ENCODE assay signal across 18 cellular contexts in genomic region chr4:122234686-122235085, GRCh38.
A peak's percentile ranks its signal among the peaks of the same experiment; 100 is the strongest.
DNase-seq lines count a peak whose midpoint lies in the region; ATAC-seq and TF ChIP-seq lines count a peak whose summit lies in the region.
"Had no signal": no experiment of that assay in that cellular context is flagged by ENCODE, and none has a peak within 500 bp of the region (broad histone marks: within the 10 kb centered on the region; RNA-seq: fewer than 3 reads in every experiment).

No MANE protein-coding gene starts in this region.

- peaks cover 62% of the 10 kb centered on the region for H3K36me3 ChIP-seq in left ventricle myocardium inferior

- H3K4me3 Mint-ChIP-seq in natural killer cell: no peak overlapping the region
- H3K4me3 Mint-ChIP-seq in natural killer cell treated with Interleukin-12 subunit alpha and Interleukin-12 subunit beta and Interleukin-15 and Interleukin-18, amount 100 ng/mL, for 72 hours: no peak overlapping the region
- peak overlapping the region in 1 of 2 donors; percentile 19 for H3K4me3 Mint-ChIP-seq in effector memory CD8-positive, alpha-beta T cell
- no peak overlapping the region for H3K4me3 Mint-ChIP-seq in stimulated activated effector memory CD8-positive, alpha-beta T cell treated with anti-CD3 and anti-CD28 coated beads, Interleukin-12 subunit alpha, Interleukin-12 subunit beta, amount 100 ng/mL, for 72 hours
- H3K4me3 Mint-ChIP-seq: B cell; CD4-positive, alpha-beta T cell; CD8-positive, alpha-beta T cell had no signal

- no peaks in the 10 kb centered on the region for H3K9me3 ChIP-seq in left ventricle myocardium inferior (replicated peaks)
- H3K9me3 ChIP-seq: BLaER1 treated with 17β-estradiol and CSF1 and Interleukin-3, amounts not matched to agents 10 nM and 100 nM; Caco-2 had no signal

- no peaks in the 10 kb centered on the region for H3K27me3 Mint-ChIP-seq in natural killer cell (ENCODE audit: low read depth in 2 of 2)
- no peaks in the 10 kb centered on the region for H3K27me3 Mint-ChIP-seq in natural killer cell treated with Interleukin-12 subunit alpha and Interleukin-12 subunit beta and Interleukin-15 and Interleukin-18, amount 100 ng/mL, for 72 hours
- H3K27me3 Mint-ChIP-seq in effector memory CD8-positive, alpha-beta T cell: no peaks in the 10 kb centered on the region
- H3K27me3 Mint-ChIP-seq: B cell; CD4-positive, alpha-beta T cell had no signal

- no peak overlapping the region for H3K4me3 ChIP-seq in left ventricle myocardium inferior
- H3K4me3 ChIP-seq: BLaER1 treated with 17β-estradiol and CSF1 and Interleukin-3, amounts not matched to agents 10 nM and 100 nM had no signal

- TF ChIP-seq CTCF in natural killer cell (IDR thresholded peaks at IDR 0.05) (no peak), left ventricle myocardium inferior (IDR thresholded peaks at IDR 0.05; ENCODE audit: borderline replicate concordance) (no peak)

- H3K27ac ChIP-seq in left ventricle myocardium inferior (replicated peaks): no peak overlapping the region
- H3K27ac ChIP-seq: 22Rv1; BLaER1 treated with 17β-estradiol and CSF1 and Interleukin-3, amounts not matched to agents 10 nM and 100 nM; C4-2B had no signal

- ATAC-seq in natural killer cell: peak in 1 of 3 donors; percentile 58
- ATAC-seq in natural killer cell treated with Interleukin-12 subunit alpha and Interleukin-12 subunit beta and Interleukin-15 and Interleukin-18, amount 100 ng/mL, for 72 hours: no peak
- peak; percentile 85 for ATAC-seq in effector memory CD8-positive, alpha-beta T cell (replicated peaks)
- no peak for ATAC-seq in stimulated activated effector memory CD8-positive, alpha-beta T cell treated with anti-CD3 and anti-CD28 coated beads, Interleukin-12 subunit alpha, Interleukin-12 subunit beta, amount 100 ng/mL, for 72 hours
- ATAC-seq: CD8-positive, alpha-beta T cell had no signal

- H3K27me3 ChIP-seq in left ventricle myocardium inferior (ENCODE audit: low read depth): no peaks in the 10 kb centered on the region
- H3K27me3 ChIP-seq: BLaER1 treated with 17β-estradiol and CSF1 and Interleukin-3, amounts not matched to agents 10 nM and 100 nM had no signal

- intact Hi-C loops in natural killer cell (cut with micrococcal nuclease): no loop called here
- intact Hi-C loops in left ventricle myocardium inferior (cut with micrococcal nuclease): no loop called here

- peaks cover 16% of the 10 kb centered on the region for H3K4me1 ChIP-seq in left ventricle myocardium inferior
- H3K4me1 ChIP-seq: Caco-2 had no signal

- H3K36me3 Mint-ChIP-seq in natural killer cell: peaks cover 20% of the 10 kb centered on the region
- peaks cover 10% of the 10 kb centered on the region for H3K36me3 Mint-ChIP-seq in natural killer cell treated with Interleukin-12 subunit alpha and Interleukin-12 subunit beta and Interleukin-15 and Interleukin-18, amount 100 ng/mL, for 72 hours
- H3K36me3 Mint-ChIP-seq in effector memory CD8-positive, alpha-beta T cell (ENCODE audit: insufficient read depth): peaks cover 49% of the 10 kb centered on the region
- peaks cover 43% of the 10 kb centered on the region for H3K36me3 Mint-ChIP-seq in stimulated activated effector memory CD8-positive, alpha-beta T cell treated with anti-CD3 and anti-CD28 coated beads, Interleukin-12 subunit alpha, Interleukin-12 subunit beta, amount 100 ng/mL, for 72 hours

- H3K27ac Mint-ChIP-seq in natural killer cell: peak overlapping the region; percentile 34 to 45
- no peak overlapping the region for H3K27ac Mint-ChIP-seq in natural killer cell treated with Interleukin-12 subunit alpha and Interleukin-12 subunit beta and Interleukin-15 and Interleukin-18, amount 100 ng/mL, for 72 hours
- peak overlapping the region; percentile 38 to 41 for H3K27ac Mint-ChIP-seq in effector memory CD8-positive, alpha-beta T cell
- H3K27ac Mint-ChIP-seq in stimulated activated effector memory CD8-positive, alpha-beta T cell treated with anti-CD3 and anti-CD28 coated beads, Interleukin-12 subunit alpha, Interleukin-12 subunit beta, amount 100 ng/mL, for 72 hours: peak overlapping the region; percentile 29
- H3K27ac Mint-ChIP-seq: B cell; CD4-positive, alpha-beta T cell; CD8-positive, alpha-beta T cell had no signal

- no peaks in the 10 kb centered on the region for H3K9me3 Mint-ChIP-seq in natural killer cell
- H3K9me3 Mint-ChIP-seq in natural killer cell treated with Interleukin-12 subunit alpha and Interleukin-12 subunit beta and Interleukin-15 and Interleukin-18, amount 100 ng/mL, for 72 hours: no peaks in the 10 kb centered on the region
- no peaks in the 10 kb centered on the region for H3K9me3 Mint-ChIP-seq in effector memory CD8-positive, alpha-beta T cell
- H3K9me3 Mint-ChIP-seq in stimulated activated effector memory CD8-positive, alpha-beta T cell treated with anti-CD3 and anti-CD28 coated beads, Interleukin-12 subunit alpha, Interleukin-12 subunit beta, amount 100 ng/mL, for 72 hours: no peaks in the 10 kb centered on the region
- H3K9me3 Mint-ChIP-seq: CD4-positive, alpha-beta T cell; CD8-positive, alpha-beta T cell had no signal

- no peak for DNase-seq in natural killer cell
- DNase-seq in natural killer cell treated with Interleukin-12 subunit alpha and Interleukin-12 subunit beta and Interleukin-15 and Interleukin-18, amount 100 ng/mL, for 72 hours (ENCODE audit: low spot score): no peak
- peak in 1 of 3 experiments; percentile 2 for DNase-seq in effector memory CD8-positive, alpha-beta T cell
- no peak for DNase-seq in stimulated activated effector memory CD8-positive, alpha-beta T cell treated with anti-CD3 and anti-CD28 coated beads, Interleukin-12 subunit alpha, Interleukin-12 subunit beta, amount 100 ng/mL, for 72 hours (ENCODE audit: low spot score in 2 of 2)
- DNase-seq in left ventricle myocardium inferior: no peak
- DNase-seq in activated naive CD4-positive, alpha-beta T cell treated with Interleukin-2 at 50 U/mL for 16 hours: no peak
- DNase-seq: ACHN; AML-193; Caco-2; Calu3; CD4-positive, alpha-beta T cell; CD8-positive, alpha-beta T cell; DMS79 treated with DMSO at 0.1 percent for 48 hours; GF-D8 had no signal

- peaks cover 12 to 14% of the 10 kb centered on the region in 2 donors for H3K4me1 Mint-ChIP-seq in natural killer cell
- H3K4me1 Mint-ChIP-seq in natural killer cell treated with Interleukin-12 subunit alpha and Interleukin-12 subunit beta and Interleukin-15 and Interleukin-18, amount 100 ng/mL, for 72 hours (ENCODE audit: low read depth in 2 of 2): peaks cover 0 to 10% of the 10 kb centered on the region in 2 donors
- peaks cover 8 to 12% of the 10 kb centered on the region in 2 donors for H3K4me1 Mint-ChIP-seq in effector memory CD8-positive, alpha-beta T cell (ENCODE audit: low read depth in 2 of 2)
- peaks cover 6% of the 10 kb centered on the region for H3K4me1 Mint-ChIP-seq in stimulated activated effector memory CD8-positive, alpha-beta T cell treated with anti-CD3 and anti-CD28 coated beads, Interleukin-12 subunit alpha, Interleukin-12 subunit beta, amount 100 ng/mL, for 72 hours
- H3K4me1 Mint-ChIP-seq: B cell had no signal

Comparison
In these comparisons a context has a peak if more than half of its experiments do, and no peak if none do; other contexts are left out.
1. H3K27ac Mint-ChIP-seq: peak in natural killer cell (2 of 2), effector memory CD8-positive, alpha-beta T cell (2 of 2) and stimulated activated effector memory CD8-positive, alpha-beta T cell treated with anti-CD3 and anti-CD28 coated beads, Interleukin-12 subunit alpha, Interleukin-12 subunit beta, amount 100 ng/mL, for 72 hours (single experiment); none in natural killer cell treated with Interleukin-12 subunit alpha and Interleukin-12 subunit beta and Interleukin-15 and Interleukin-18, amount 100 ng/mL, for 72 hours (0 of 2).